In the genomic region with DNA sequence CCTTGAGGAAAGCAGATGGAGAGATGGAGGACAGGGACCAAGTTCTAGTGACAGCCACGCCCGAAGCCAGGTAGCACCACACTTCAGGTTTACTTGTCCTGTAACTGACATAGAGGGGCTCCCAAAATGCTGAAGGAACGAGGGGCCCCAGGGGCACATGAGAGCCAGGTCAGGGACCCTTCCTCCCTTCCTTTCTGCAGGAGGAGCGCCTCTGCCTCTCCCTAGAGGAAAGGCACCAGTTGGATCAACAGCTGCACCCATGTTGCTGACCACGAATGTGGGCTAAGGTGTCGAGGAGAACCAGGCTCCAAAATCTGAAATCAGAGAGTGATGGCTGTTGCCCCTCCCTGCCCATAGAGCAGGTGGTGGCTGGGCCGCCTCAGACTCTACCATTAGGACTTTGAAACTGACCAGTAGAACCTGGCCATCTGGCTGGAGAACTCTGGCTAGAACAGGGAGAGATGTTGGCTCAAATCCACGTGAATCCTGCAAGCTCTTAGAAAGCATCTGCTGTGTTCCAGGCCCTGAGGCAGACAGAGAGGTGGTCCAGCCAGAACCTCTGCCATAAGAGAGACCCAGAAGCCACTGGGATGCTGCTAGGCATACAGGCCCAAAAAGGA, we compare ENCODE assay signal across 30 cellular contexts.
DNase-seq lines count a peak whose midpoint lies in the region; ATAC-seq and TF ChIP-seq lines count a peak whose summit lies in the region.
"Had no signal": no experiment of that assay in that cellular context is flagged by ENCODE, and none has a peak within 500 bp of the region (broad histone marks: within the 10 kb centered on the region; RNA-seq: fewer than 3 reads in every experiment).

No MANE protein-coding gene starts in this region.

- ATAC-seq in HG03095 (IDR thresholded peaks at IDR 0.05; ENCODE audit: unreplicated experiment), result no peak
- ATAC-seq: activated CD4-positive, alpha-beta T cell treated with anti-CD3 and anti-CD28 coated beads for 36 hours; activated CD8-positive, alpha-beta T cell treated with anti-CD3 and anti-CD28 coated beads for 36 hours had no signal

- no peak overlapping the region for H3K4me2 ChIP-seq in trophoblast cell (ENCODE audit: low read length)
- H3K4me2 ChIP-seq: KMS-11 had no signal

- H3K23ac ChIP-seq in trophoblast cell (ENCODE audit: low read length), result no peak overlapping the region

- no peaks in the 10 kb centered on the region for H3K27me3 Mint-ChIP-seq in chondrocyte (ENCODE audit: low read depth)
- H3K27me3 Mint-ChIP-seq: activated CD4-positive, alpha-beta T cell treated with anti-CD3 and anti-CD28 coated beads for 36 hours; activated CD8-positive, alpha-beta T cell treated with anti-CD3 and anti-CD28 coated beads for 36 hours; activated naive CD4-positive, alpha-beta T cell treated with anti-CD3 and anti-CD28 coated beads, Interleukin-2, amount 10 ng/mL, durations not matched to agents 7 days and 5 days had no signal

- intact Hi-C loops in colonic mucosa (cut with DNase I), result no loop called here

- peaks cover 11% of the 10 kb centered on the region for H3K79me1 ChIP-seq in trophoblast cell (ENCODE audit: low read length)

- H3K9ac ChIP-seq in trophoblast cell (ENCODE audit: low read length) (no peak overlapping the region), colonic mucosa (ENCODE audit: low read depth in 2 of 2, low read length in 2 of 2) (no peak overlapping the region)
- H3K9ac ChIP-seq: KMS-11 had no signal

- H3K14ac ChIP-seq in trophoblast cell (ENCODE audit: low read length), result no peak overlapping the region

- peak overlapping the region; percentile 76 for H4K91ac ChIP-seq in trophoblast cell (ENCODE audit: low read depth, low read length)

- DNase-seq in DMS 273 treated with DMSO at 0.1 percent for 48 hours (lab: John Stamatoyannopoulos, UW) (peak; percentile 71), NCI-H1694 (lab: John Stamatoyannopoulos, UW) (peak; percentile 12), chondrocyte (ENCODE audit: low spot score) (peak; percentile 58), trophoblast cell (no peak), GDM1 (lab: John Stamatoyannopoulos, UW) (no peak), colonic mucosa (no peak)
- DNase-seq: activated CD4-positive, alpha-beta T cell treated with anti-CD3 and anti-CD28 coated beads for 36 hours; activated CD8-positive, alpha-beta memory T cell treated with anti-CD3 and anti-CD28 coated beads, Interleukin-2, amount 50 U/mL, for 48 hours; activated CD8-positive, alpha-beta T cell treated with anti-CD3 and anti-CD28 coated beads for 36 hours; activated naive CD4-positive, alpha-beta T cell treated with anti-CD3 and anti-CD28 coated beads, Interleukin-2, amount 10 ng/mL, durations not matched to agents 7 days and 5 days; amniotic stem cell; cortex of kidney; effector memory CD4-positive, alpha-beta T cell; H9; islet precursor cell; NCI-H1436; NCI-H2107; NCI-H446; NCI-H774; ovary; small intestine; stimulated activated CD4-positive, alpha-beta T cell treated with anti-CD3 and anti-CD28 coated beads, Interleukin-1b, Interleukin-23, amount 100 ng/mL, for 48 hours; stimulated activated naive CD4-positive, alpha-beta T cell treated with Interleukin-2 at 50 U/mL for 16 hours; T-helper 9 cell; testis had no signal

- H3K4me3 ChIP-seq in trophoblast cell (ENCODE audit: low read depth, low read length) (no peak overlapping the region), colonic mucosa (no peak overlapping the region)
- H3K4me3 ChIP-seq: ovary, SJSA1, testis had no signal

- no peaks in the 10 kb centered on the region for H3K79me2 ChIP-seq in trophoblast cell (ENCODE audit: control insufficient read depth, insufficient read depth, low read length, poor library complexity)

- H3K18ac ChIP-seq in trophoblast cell (ENCODE audit: low read length), result no peak overlapping the region

- H3K27me3 ChIP-seq in trophoblast cell (ENCODE audit: insufficient read depth, low read length), result no peaks in the 10 kb centered on the region
- no peaks in the 10 kb centered on the region for H3K27me3 ChIP-seq in colonic mucosa
- H3K27me3 ChIP-seq: ovary, SJSA1, testis had no signal

- WGBS in trophoblast cell (ENCODE audit: extremely low coverage, insufficient coverage, insufficient read length), result no CpG with 5 or more reads among the region's 8 CpGs

- no peaks in the 10 kb centered on the region for H3K9me3 ChIP-seq in trophoblast cell (ENCODE audit: insufficient read depth, low read depth, low read length)
- H3K9me3 ChIP-seq in colonic mucosa, result no peaks in the 10 kb centered on the region
- H3K9me3 ChIP-seq: ovary, SJSA1, testis had no signal

- H2AFZ ChIP-seq in trophoblast cell (ENCODE audit: insufficient read depth, low read length, poor library complexity), result no peak overlapping the region

- peaks cover 11% of the 10 kb centered on the region for H3K36me3 Mint-ChIP-seq in chondrocyte (ENCODE audit: low read depth)

- H3K36me3 ChIP-seq in trophoblast cell (ENCODE audit: control insufficient read depth in 1 of 2, insufficient read depth in 2 of 2, low read length in 2 of 2), result peaks cover 13 to 18% of the 10 kb centered on the region in 2 experiments
- no peaks in the 10 kb centered on the region for H3K36me3 ChIP-seq in colonic mucosa
- H3K36me3 ChIP-seq: ovary had no signal

- no peak overlapping the region for H2AK5ac ChIP-seq in trophoblast cell (ENCODE audit: low read length)

- peak overlapping the region; percentile 20 for H3K27ac Mint-ChIP-seq in chondrocyte (ENCODE audit: unreplicated experiment)
- H3K27ac Mint-ChIP-seq: activated CD4-positive, alpha-beta T cell treated with anti-CD3 and anti-CD28 coated beads for 36 hours; activated CD8-positive, alpha-beta T cell treated with anti-CD3 and anti-CD28 coated beads for 36 hours; activated naive CD4-positive, alpha-beta T cell treated with anti-CD3 and anti-CD28 coated beads, Interleukin-2, amount 10 ng/mL, durations not matched to agents 7 days and 5 days; activated T-helper 1 cell treated with anti-CD3 and anti-CD28 coated beads, Interleukin-12 subunit alpha, Interleukin-12 subunit beta, Interleukin-2, Interleukin-4 antibody, amounts not matched to agents 30 ng/mL and 10 ng/mL and 1 ng/mL, durations not matched to agents 14 hours and 24 hours and 36 hours had no signal

- no peak overlapping the region for H4K8ac ChIP-seq in trophoblast cell (ENCODE audit: low read depth, low read length)

- H3K4me3 Mint-ChIP-seq in chondrocyte (ENCODE audit: unreplicated experiment), result no peak overlapping the region
- H3K4me3 Mint-ChIP-seq: activated CD4-positive, alpha-beta T cell treated with anti-CD3 and anti-CD28 coated beads for 36 hours; activated CD8-positive, alpha-beta T cell treated with anti-CD3 and anti-CD28 coated beads for 36 hours; activated naive CD4-positive, alpha-beta T cell treated with anti-CD3 and anti-CD28 coated beads, Interleukin-2, amount 10 ng/mL, durations not matched to agents 7 days and 5 days; activated T-helper 1 cell treated with anti-CD3 and anti-CD28 coated beads, Interleukin-12 subunit alpha, Interleukin-12 subunit beta, Interleukin-2, Interleukin-4 antibody, amounts not matched to agents 30 ng/mL and 10 ng/mL and 1 ng/mL, durations not matched to agents 14 hours and 24 hours and 36 hours; H9 had no signal

- TF ChIP-seq CTCF in chondrocyte (IDR thresholded peaks at IDR 0.05), result no peak
- no peak for TF ChIP-seq CTCF in colonic mucosa (IDR thresholded peaks at IDR 0.05)

- no peak overlapping the region for H3K4ac ChIP-seq in trophoblast cell (ENCODE audit: low read depth, low read length)

- H3K27ac ChIP-seq in trophoblast cell (ENCODE audit: low read depth, low read length), result no peak overlapping the region
- H3K27ac ChIP-seq in colonic mucosa, result no peak overlapping the region
- H3K27ac ChIP-seq: HL-60, KMS-11, ovary, testis had no signal

- H3K4me1 Mint-ChIP-seq in chondrocyte (ENCODE audit: low read depth), result peaks cover 26% of the 10 kb centered on the region
- H3K4me1 Mint-ChIP-seq: activated CD4-positive, alpha-beta T cell treated with anti-CD3 and anti-CD28 coated beads for 36 hours; activated naive CD4-positive, alpha-beta T cell treated with anti-CD3 and anti-CD28 coated beads, Interleukin-2, amount 10 ng/mL, durations not matched to agents 7 days and 5 days; H9 had no signal

- H2BK5ac ChIP-seq in trophoblast cell (ENCODE audit: low read depth, low read length, poor library complexity), result no peak overlapping the region

- no peak overlapping the region for H4K12ac ChIP-seq in trophoblast cell (ENCODE audit: low read depth, low read length)

- H3K4me1 ChIP-seq in trophoblast cell (ENCODE audit: control insufficient read depth in 1 of 2, insufficient read depth in 2 of 2, low read length in 2 of 2), result peaks cover 14 to 15% of the 10 kb centered on the region in 2 experiments
- no peaks in the 10 kb centered on the region for H3K4me1 ChIP-seq in colonic mucosa
- H3K4me1 ChIP-seq: testis had no signal

- no peak overlapping the region for H2BK12ac ChIP-seq in trophoblast cell (ENCODE audit: low read length)

- peaks cover 8% of the 10 kb centered on the region for H3K9me3 Mint-ChIP-seq in chondrocyte (ENCODE audit: low read depth)
- H3K9me3 Mint-ChIP-seq: activated CD8-positive, alpha-beta T cell treated with anti-CD3 and anti-CD28 coated beads for 36 hours; activated naive CD4-positive, alpha-beta T cell treated with anti-CD3 and anti-CD28 coated beads, Interleukin-2, amount 10 ng/mL, durations not matched to agents 7 days and 5 days; activated T-helper 1 cell treated with anti-CD3 and anti-CD28 coated beads, Interleukin-12 subunit alpha, Interleukin-12 subunit beta, Interleukin-2, Interleukin-4 antibody, amounts not matched to agents 30 ng/mL and 10 ng/mL and 1 ng/mL, durations not matched to agents 14 hours and 24 hours and 36 hours had no signal

- no peak overlapping the region for H2BK120ac ChIP-seq in trophoblast cell (ENCODE audit: insufficient read depth, low read length, poor library complexity)

Comparison
In these comparisons a context has a peak if more than half of its experiments do, and no peak if none do; other contexts are left out.
1. DNase-seq: peak in DMS 273 treated with DMSO at 0.1 percent for 48 hours (single experiment), NCI-H1694 (single experiment) and chondrocyte (single experiment); none in trophoblast cell (0 of 2), GDM1 (single experiment) and colonic mucosa (single experiment).